ENCODE assay signal across 1 cellular context in the genomic region with DNA sequence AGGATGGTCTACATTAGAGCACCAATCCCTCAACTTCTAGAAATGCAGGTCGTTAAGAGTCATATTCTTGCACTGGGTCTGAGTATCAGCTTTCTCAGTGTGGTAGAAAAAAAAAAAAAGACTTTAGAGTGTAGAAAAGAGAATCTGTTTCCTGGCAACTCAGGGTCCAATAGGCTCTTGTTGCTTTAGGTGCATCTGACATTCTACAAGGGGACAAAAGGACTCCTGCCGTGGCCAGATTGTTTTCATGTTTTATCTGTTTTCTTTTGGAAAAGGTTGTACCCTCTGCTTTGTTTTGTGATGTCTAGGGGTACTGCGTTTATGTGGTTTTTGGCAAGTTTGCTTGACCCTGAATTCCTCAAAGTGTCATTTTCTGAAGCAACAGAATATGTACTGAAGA.
TF ChIP-seq lines count a peak whose summit lies in the region.

No MANE protein-coding gene starts in this region.

TF ChIP-seq in WTC11, 78 proteins besides CTCF, POLR2A, EP300 and RAD21 (continued from another document):
- TF ChIP-seq, protein P1, sequence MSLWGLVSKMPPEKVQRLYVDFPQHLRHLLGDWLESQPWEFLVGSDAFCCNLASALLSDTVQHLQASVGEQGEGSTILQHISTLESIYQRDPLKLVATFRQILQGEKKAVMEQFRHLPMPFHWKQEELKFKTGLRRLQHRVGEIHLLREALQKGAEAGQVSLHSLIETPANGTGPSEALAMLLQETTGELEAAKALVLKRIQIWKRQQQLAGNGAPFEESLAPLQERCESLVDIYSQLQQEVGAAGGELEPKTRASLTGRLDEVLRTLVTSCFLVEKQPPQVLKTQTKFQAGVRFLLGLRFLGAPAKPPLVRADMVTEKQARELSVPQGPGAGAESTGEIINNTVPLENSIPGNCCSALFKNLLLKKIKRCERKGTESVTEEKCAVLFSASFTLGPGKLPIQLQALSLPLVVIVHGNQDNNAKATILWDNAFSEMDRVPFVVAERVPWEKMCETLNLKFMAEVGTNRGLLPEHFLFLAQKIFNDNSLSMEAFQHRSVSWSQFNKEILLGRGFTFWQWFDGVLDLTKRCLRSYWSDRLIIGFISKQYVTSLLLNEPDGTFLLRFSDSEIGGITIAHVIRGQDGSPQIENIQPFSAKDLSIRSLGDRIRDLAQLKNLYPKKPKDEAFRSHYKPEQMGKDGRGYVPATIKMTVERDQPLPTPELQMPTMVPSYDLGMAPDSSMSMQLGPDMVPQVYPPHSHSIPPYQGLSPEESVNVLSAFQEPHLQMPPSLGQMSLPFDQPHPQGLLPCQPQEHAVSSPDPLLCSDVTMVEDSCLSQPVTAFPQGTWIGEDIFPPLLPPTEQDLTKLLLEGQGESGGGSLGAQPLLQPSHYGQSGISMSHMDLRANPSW (CRISPR knock-in tag; conservative IDR thresholded peaks at IDR 0.05; ENCODE audit: low read depth), result no peak
TF ChIP-seq in WTC11: peak in this region for 0.
